Comparison of ENCODE assay signal across 23 cellular contexts in genomic region chr16:84411768-84412167, GRCh38. TPM values are rescaled to one million over a fixed set of nuclear protein-coding genes. Genes with fewer than 3 reads are reported as not detected.
DNase-seq lines count a peak whose midpoint lies in the region; ATAC-seq and TF ChIP-seq lines count a peak whose summit lies in the region.
"Had no signal": no experiment of that assay in that cellular context is flagged by ENCODE, and none has a peak within 500 bp of the region (broad histone marks: within the 10 kb centered on the region; RNA-seq: fewer than 3 reads in every experiment).

No MANE protein-coding gene starts in this region.

- TF ChIP-seq CTCF in upper lobe of right lung (IDR thresholded peaks at IDR 0.05): no peak

- H3K27me3 Mint-ChIP-seq in central memory CD8-positive, alpha-beta T cell: peaks cover 51% of the 10 kb centered on the region

- H3K4me3 Mint-ChIP-seq in central memory CD8-positive, alpha-beta T cell: no peak overlapping the region
- H3K4me3 Mint-ChIP-seq: B cell; CD14-positive monocyte; CD4-positive, alpha-beta memory T cell; GM23338; H9; HFFc6 had no signal

- intact Hi-C loops in cardiac septum (cut with DNase I) (no loop called here), left ventricle myocardium superior (cut with micrococcal nuclease) (no loop called here), upper lobe of right lung (cut with DNase I) (no loop called here)

- H3K4me3 ChIP-seq in upper lobe of right lung: no peak overlapping the region
- H3K4me3 ChIP-seq: BLaER1 treated with 17β-estradiol and CSF1 and Interleukin-3, amounts not matched to agents 10 nM and 100 nM; GM23338 had no signal

- no peaks in the 10 kb centered on the region for H3K4me1 Mint-ChIP-seq in central memory CD8-positive, alpha-beta T cell
- H3K4me1 Mint-ChIP-seq: B cell, CD14-positive monocyte, GM23338 had no signal

- no peaks in the 10 kb centered on the region for H3K27me3 ChIP-seq in upper lobe of right lung
- H3K27me3 ChIP-seq: BLaER1 treated with 17β-estradiol and CSF1 and Interleukin-3, amounts not matched to agents 10 nM and 100 nM had no signal

- H3K27ac Mint-ChIP-seq in central memory CD8-positive, alpha-beta T cell (ENCODE audit: low read depth): peak overlapping the region; percentile 4
- H3K27ac Mint-ChIP-seq: B cell, CD14-positive monocyte, GM23338, HFFc6 had no signal

- H3K9me3 Mint-ChIP-seq in central memory CD8-positive, alpha-beta T cell: no peaks in the 10 kb centered on the region
- H3K9me3 Mint-ChIP-seq: GM23338, H9, HFFc6 had no signal

- H3K4me1 ChIP-seq in upper lobe of right lung: no peaks in the 10 kb centered on the region

- ATAC-seq in left ventricle myocardium superior (no peak), upper lobe of right lung (no peak)
- no peak for ATAC-seq in central memory CD8-positive, alpha-beta T cell (replicated peaks; ENCODE audit: extremely low read depth, poor library complexity, severe bottlenecking)
- ATAC-seq: GM23338, HCT116 had no signal

- no peak overlapping the region for H3K27ac ChIP-seq in upper lobe of right lung
- H3K27ac ChIP-seq: 22Rv1; BLaER1 treated with 17β-estradiol and CSF1 and Interleukin-3, amounts not matched to agents 10 nM and 100 nM had no signal

- H3K36me3 ChIP-seq in upper lobe of right lung: no peaks in the 10 kb centered on the region
- H3K36me3 ChIP-seq: BLaER1 treated with 17β-estradiol and CSF1 and Interleukin-3, amounts not matched to agents 10 nM and 100 nM had no signal

- peaks cover 2% of the 10 kb centered on the region for H3K36me3 Mint-ChIP-seq in central memory CD8-positive, alpha-beta T cell (ENCODE audit: insufficient read depth)
- H3K36me3 Mint-ChIP-seq: CD14-positive monocyte; CD4-positive, alpha-beta memory T cell had no signal

- H3K9me3 ChIP-seq in upper lobe of right lung: no peaks in the 10 kb centered on the region
- H3K9me3 ChIP-seq: BLaER1 treated with 17β-estradiol and CSF1 and Interleukin-3, amounts not matched to agents 10 nM and 100 nM had no signal

- DNase-seq in cardiac septum (ENCODE audit: low spot score) (peak; percentile 15), left ventricle myocardium superior (no peak), upper lobe of right lung (peak; percentile 6), NCI-H2171 treated with DMSO at 0.1 percent for 48 hours (lab: John Stamatoyannopoulos, UW) (no peak), amygdala (lab: John Stamatoyannopoulos, UW) (no peak)
- no peak for DNase-seq in central memory CD8-positive, alpha-beta T cell (ENCODE audit: low spot score in 2 of 2)
- DNase-seq: Calu3; CD4-positive, alpha-beta memory T cell; COR-L47; DMS53; DMS79 treated with DMSO at 0.1 percent for 48 hours; GF-D8; H9; HFFc6 had no signal

RNA-seq across cellular contexts. Expression of gene ATP2C2, which starts 43.4 kb away (rescaled TPM):
- total RNA-seq in cardiac septum: not detected
- not detected for total RNA-seq in left ventricle myocardium superior
- total RNA-seq in upper lobe of right lung: 48.9 TPM
- total RNA-seq: B cell; CD4-positive, alpha-beta memory T cell; Daoy; G401; H4; HFFc6 had no signal

Comparison
In these comparisons a context has a peak if more than half of its experiments do, and no peak if none do; other contexts are left out.
1. DNase-seq: peak in cardiac septum (single experiment) and upper lobe of right lung (single experiment); none in left ventricle myocardium superior (single experiment), central memory CD8-positive, alpha-beta T cell (0 of 2), NCI-H2171 treated with DMSO at 0.1 percent for 48 hours (single experiment) and amygdala (0 of 56).
2. RNA of gene ATP2C2, which starts 43.4 kb away (total RNA-seq): 48.9 TPM in upper lobe of right lung (single experiment); not detected in cardiac septum (single experiment) and not detected in left ventricle myocardium superior (single experiment); every median in the first group is over 10 times any median in the second.